Comparison of ENCODE assay signal across 11 cellular contexts in genomic region chr1:212669102-212669501, GRCh38. TPM values are rescaled to one million over a fixed set of nuclear protein-coding genes. Genes with fewer than 3 reads are reported as not detected.
DNase-seq lines count a peak whose midpoint lies in the region; ATAC-seq and TF ChIP-seq lines count a peak whose summit lies in the region.
"Had no signal": no experiment of that assay in that cellular context is flagged by ENCODE, and none has a peak within 500 bp of the region (broad histone marks: within the 10 kb centered on the region; RNA-seq: fewer than 3 reads in every experiment).

No MANE protein-coding gene starts in this region.

- peak overlapping the region in 10 of 11 experiments; percentile 5 to 96 (median 76); a peak in 12 of 22 replicates for H3K27ac ChIP-seq in BLaER1 treated with 17β-estradiol and CSF1 and Interleukin-3, amounts not matched to agents 10 nM and 100 nM
- H3K27ac ChIP-seq in HCT116 (ENCODE audit: low read depth, low read length): no peak overlapping the region

- intact Hi-C loops in HCT116 (cut with micrococcal nuclease): no loop called here

- ATAC-seq in HCT116: no peak
- no peak for ATAC-seq in SK-N-SH treated with all-trans-retinoic acid at 6 μM for 48 hours
- ATAC-seq in HG03439 (IDR thresholded peaks at IDR 0.05; ENCODE audit: unreplicated experiment): no peak
- no peak for ATAC-seq in HG03108 (IDR thresholded peaks at IDR 0.05; ENCODE audit: unreplicated experiment)
- ATAC-seq: activated CD4-positive, CD25-positive, alpha-beta regulatory T cell treated with anti-CD3 and anti-CD28 coated beads, Interleukin-2, amount 50 U/mL, for 24 hours; sciatic nerve had no signal

- BruUV-seq in HCT116 (replicated peaks; lab: Mats Ljungman, UMichigan): no TSS peak

- no peak overlapping the region for H3K9ac ChIP-seq in BLaER1 treated with 17β-estradiol and CSF1 and Interleukin-3, amounts not matched to agents 10 nM and 100 nM
- H3K9ac ChIP-seq in HCT116 (ENCODE audit: low read length): no peak overlapping the region

- H3K9me3 ChIP-seq in BLaER1 treated with 17β-estradiol and CSF1 and Interleukin-3, amounts not matched to agents 10 nM and 100 nM (replicated peaks in 1 of 11): no peaks in the 10 kb centered on the region
- no peaks in the 10 kb centered on the region for H3K9me3 ChIP-seq in HCT116 (ENCODE audit: control insufficient read depth in 1 of 2, insufficient read depth in 1 of 2, low read depth in 1 of 2, low read length in 2 of 2)
- H3K9me3 ChIP-seq: vagina had no signal

- no peak overlapping the region for H3K4me3 ChIP-seq in BLaER1 treated with 17β-estradiol and CSF1 and Interleukin-3, amounts not matched to agents 10 nM and 100 nM
- H3K4me3 ChIP-seq in HCT116 (replicated peaks in 1 of 2; ENCODE audit: low read depth in 1 of 2, low read length in 2 of 2): no peak overlapping the region
- H3K4me3 ChIP-seq: vagina had no signal

- peak; percentile 60 for TF ChIP-seq RAD21 in HCT116 (IDR thresholded peaks at IDR 0.05; ENCODE audit: low read depth)

- CTCF ChIA-PET in HCT116 (lab: Charles Lee): interaction anchor here (0.9 kb wide), 1 partner anchor 13 kb away, joined by 3 read pairs; no protein-coding TSS in a partner anchor

- peaks cover 36 to 87% (median 74%) of the 10 kb centered on the region in 10 experiments for H3K4me1 ChIP-seq in BLaER1 treated with 17β-estradiol and CSF1 and Interleukin-3, amounts not matched to agents 10 nM and 100 nM
- peaks cover 7 to 26% of the 10 kb centered on the region in 2 experiments; a peak in 3 of 4 replicates for H3K4me1 ChIP-seq in HCT116 (ENCODE audit: control insufficient read depth in 1 of 2, insufficient read depth in 2 of 2, low read length in 2 of 2)

- POLR2A ChIA-PET in HCT116 (lab: Charles Lee): no interaction called here

- H2AFZ ChIP-seq in HCT116 (ENCODE audit: low read depth, low read length, poor library complexity, severe bottlenecking): peak overlapping the region; percentile 28

- TF ChIP-seq POLR2A in HCT116 (IDR thresholded peaks at IDR 0.05; ENCODE audit: borderline replicate concordance, extremely low read depth, insufficient read depth, insufficient read length): no peak

- RAD21 ChIA-PET in HCT116 (lab: Charles Lee; ENCODE audit: low non-redundant PET in 1 of 2, low total read pairs in 2 of 2, uncharacterized antibody in 2 of 2, unreplicated experiment in 2 of 2): no interaction called here

- H3K27me3 ChIP-seq in BLaER1 treated with 17β-estradiol and CSF1 and Interleukin-3, amounts not matched to agents 10 nM and 100 nM: no peaks in the 10 kb centered on the region
- H3K27me3 ChIP-seq in HCT116 (ENCODE audit: insufficient read depth, low read length): no peaks in the 10 kb centered on the region
- H3K27me3 ChIP-seq: vagina had no signal

- DNase-seq in HCT116 (ENCODE audit: low read depth, low spot score) (peak; percentile 10), islet precursor cell (peak; percentile 62), hypothalamus (lab: John Stamatoyannopoulos, UW) (no peak), DMS114 treated with DMSO at 0.1 percent for 48 hours (lab: John Stamatoyannopoulos, UW; ENCODE audit: unreplicated experiment) (no peak)

- H3K79me2 ChIP-seq in HCT116 (ENCODE audit: insufficient read depth, low read length): no peaks in the 10 kb centered on the region

- no peaks in the 10 kb centered on the region for H4K20me1 ChIP-seq in BLaER1 treated with 17β-estradiol and CSF1 and Interleukin-3, amounts not matched to agents 10 nM and 100 nM
- no peaks in the 10 kb centered on the region for H4K20me1 ChIP-seq in HCT116 (ENCODE audit: insufficient read depth)

- no peaks in the 10 kb centered on the region for H3K36me3 ChIP-seq in BLaER1 treated with 17β-estradiol and CSF1 and Interleukin-3, amounts not matched to agents 10 nM and 100 nM
- no peaks in the 10 kb centered on the region for H3K36me3 ChIP-seq in HCT116 (ENCODE audit: control insufficient read depth in 1 of 2, insufficient read depth in 2 of 2, low read length in 2 of 2)
- H3K36me3 ChIP-seq: vagina had no signal

- H3K4me2 ChIP-seq in BLaER1 treated with 17β-estradiol and CSF1 and Interleukin-3, amounts not matched to agents 10 nM and 100 nM: peak overlapping the region in 8 of 11 experiments; percentile 51 to 88 (median 80); a peak in 15 of 22 replicates
- no peak overlapping the region for H3K4me2 ChIP-seq in HCT116 (ENCODE audit: low read length)

- TF ChIP-seq CTCF in HCT116 (IDR thresholded peaks at IDR 0.05 in 2 of 3, conservative IDR thresholded peaks at IDR 0.05 in 1 of 3; ENCODE audit: borderline replicate concordance in 1 of 3, insufficient read depth in 1 of 3, low read depth in 2 of 3, low read length in 2 of 3): peak; percentile 42 to 45 (median 42); a peak in 5 of 6 replicates

- H3K9me2 ChIP-seq in HCT116 (ENCODE audit: insufficient read depth): no peaks in the 10 kb centered on the region

TF ChIP-seq in HCT116, 20 proteins besides CTCF, POLR2A, EP300 and RAD21 (continues in another document):
- TF ChIP-seq YY1 (IDR thresholded peaks at IDR 0.05; ENCODE audit: extremely low read depth, insufficient replicate concordance, low read depth, low read length): no peak
- TF ChIP-seq EZH2 (IDR thresholded peaks at IDR 0.05): no peak
- TF ChIP-seq ATF3 (IDR thresholded peaks at IDR 0.05): no peak
- no peak for TF ChIP-seq JUND (IDR thresholded peaks at IDR 0.05)
- TF ChIP-seq EZH2phosphoT487 (IDR thresholded peaks at IDR 0.05; ENCODE audit: borderline replicate concordance): no peak
- TF ChIP-seq CEBPB (IDR thresholded peaks at IDR 0.05; ENCODE audit: low read depth): no peak
- no peak for TF ChIP-seq SIN3A (IDR thresholded peaks at IDR 0.05; ENCODE audit: low read depth)
- no peak for TF ChIP-seq TCF7L2 (IDR thresholded peaks at IDR 0.05; ENCODE audit: borderline replicate concordance, extremely low read depth, insufficient read depth, insufficient read length)
- no peak for TF ChIP-seq ZFX (IDR thresholded peaks at IDR 0.05)
- TF ChIP-seq POLR2AphosphoS5 (IDR thresholded peaks at IDR 0.05; ENCODE audit: low read depth, low read length): no peak

TF ChIP-seq in SK-N-SH treated with all-trans-retinoic acid at 6 μM for 48 hours, 23 proteins besides CTCF, POLR2A, EP300 and RAD21:
- TF ChIP-seq ZNF8 (CRISPR knock-in tag; IDR thresholded peaks at IDR 0.05) (peak; percentile 25; the same call in 1 of the 2 replicates), TCF4 (CRISPR knock-in tag; IDR thresholded peaks at IDR 0.05; ENCODE audit: borderline replicate concordance) (no peak), POU6F1 (CRISPR knock-in tag; IDR thresholded peaks at IDR 0.05; ENCODE audit: borderline replicate concordance, low read depth) (no peak)
TF ChIP-seq in SK-N-SH treated with all-trans-retinoic acid at 6 μM for 48 hours: peak in this region for 1.

RNA-seq across cellular contexts. Expression of gene BATF3, which starts 30.5 kb away (rescaled TPM):
- 4.8 TPM for total RNA-seq in HCT116 (2021; ENCODE audit: unreplicated experiment)
- 3.1 and 4.0 TPM in 2 replicates for polyA plus RNA-seq in HCT116 (2012)

Comparison
In these comparisons a context has a peak if more than half of its experiments do, and no peak if none do; other contexts are left out.
1. DNase-seq: peak in HCT116 (single experiment) and islet precursor cell (single experiment); none in hypothalamus (0 of 51) and DMS114 treated with DMSO at 0.1 percent for 48 hours (single experiment).